Comparison of ENCODE assay signal across 9 cellular contexts in the genomic region with DNA sequence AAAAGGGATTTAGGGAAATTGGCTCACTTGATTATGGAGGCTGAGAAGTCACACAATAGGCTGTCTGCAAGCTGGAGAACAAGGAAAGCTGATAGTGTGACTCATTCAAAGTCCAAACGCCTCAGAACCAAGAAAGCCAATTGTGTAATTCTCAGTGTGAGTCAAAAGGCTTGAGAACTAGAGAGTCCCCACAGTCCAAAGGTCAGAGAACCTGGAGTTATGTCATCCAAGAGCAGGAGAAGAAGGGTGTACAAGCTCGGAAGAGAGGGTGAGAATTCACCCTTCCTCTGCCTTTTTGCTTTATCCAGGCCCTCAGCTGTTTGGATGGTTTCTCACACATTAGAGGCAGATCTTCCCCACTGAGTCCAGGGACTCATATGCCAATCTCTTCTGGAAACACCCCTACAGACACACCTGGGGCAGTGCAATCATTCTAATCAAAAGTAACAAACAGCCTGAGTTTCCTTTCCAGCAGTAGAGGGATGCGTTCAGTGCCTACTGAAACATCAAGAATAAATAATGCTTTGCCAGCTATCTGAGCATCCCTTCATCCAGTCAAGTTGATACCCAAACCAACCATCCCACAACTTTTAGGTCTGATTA.
DNase-seq lines count a peak whose midpoint lies in the region; TF ChIP-seq lines count a peak whose summit lies in the region.
"Had no signal": no experiment of that assay in that cellular context is flagged by ENCODE, and none has a peak within 500 bp of the region (broad histone marks: within the 10 kb centered on the region; RNA-seq: fewer than 3 reads in every experiment).

No MANE protein-coding gene starts in this region.

- CTCF ChIA-PET in Caco-2 (lab: Charles Lee) = interaction anchor here (0.6 kb wide), 2 partner anchors 27 to 49 kb away, joined by 3 read pairs; no protein-coding TSS in a partner anchor

- H3K9me3 ChIP-seq in Caco-2 = no peaks in the 10 kb centered on the region

- in situ Hi-C loops in GM13976 (cut with MboI; ENCODE audit: low sequenced_read_pairs, unreplicated experiment) = no loop called here

- no peaks in the 10 kb centered on the region for H3K27me3 ChIP-seq in Caco-2 (replicated peaks; ENCODE audit: control insufficient read depth, insufficient read depth, low read length)

- no peaks in the 10 kb centered on the region for H3K36me3 ChIP-seq in Caco-2 (ENCODE audit: control insufficient read depth, insufficient read depth, low read length)

- BruUV-seq in Caco-2 (replicated peaks; lab: Mats Ljungman, UMichigan) = TSS peak; percentile 22

- no peaks in the 10 kb centered on the region for H3K9me3 Mint-ChIP-seq in Caco-2 (ENCODE audit: unreplicated experiment)
- H3K9me3 Mint-ChIP-seq in CD14-positive monocyte = no peaks in the 10 kb centered on the region
- H3K9me3 Mint-ChIP-seq: dendritic cell treated with granulocyte-macrophage colony-stimulating factor and Interleukin-4, amounts not matched to agents 40 ng/mL and 50 ng/mL, for 4 days had no signal

- H3K4me1 ChIP-seq in Caco-2 = peaks cover 9% of the 10 kb centered on the region; the same call in 1 of the 2 replicates

- H3K4me1 Mint-ChIP-seq in Caco-2 (ENCODE audit: low read depth, unreplicated experiment) = peaks cover 14% of the 10 kb centered on the region
- peaks cover 19% of the 10 kb centered on the region for H3K4me1 Mint-ChIP-seq in CD14-positive monocyte

- H3K4me3 Mint-ChIP-seq in Caco-2 (ENCODE audit: unreplicated experiment) (peak overlapping the region; percentile 29), CD14-positive monocyte (no peak overlapping the region)
- H3K4me3 Mint-ChIP-seq: dendritic cell treated with granulocyte-macrophage colony-stimulating factor and Interleukin-4, amounts not matched to agents 40 ng/mL and 50 ng/mL, for 4 days had no signal

- TF ChIP-seq CTCF in Caco-2 (IDR thresholded peaks at IDR 0.05; ENCODE audit: insufficient read depth in 1 of 2, low read depth in 1 of 2, low read length in 1 of 2, severe bottlenecking in 1 of 2, unreplicated experiment in 1 of 2) (no peak), GM13976 (IDR thresholded peaks at IDR 0.05; ENCODE audit: borderline replicate concordance, control extremely low read depth, extremely low read depth, insufficient read depth, missing control alignments) (no peak), CD14-positive monocyte (IDR thresholded peaks at IDR 0.05) (no peak)

- POLR2A ChIA-PET in Caco-2 (lab: Charles Lee) = no interaction called here

- H3K27me3 Mint-ChIP-seq in Caco-2 (ENCODE audit: insufficient read depth, unreplicated experiment) = no peaks in the 10 kb centered on the region
- no peaks in the 10 kb centered on the region for H3K27me3 Mint-ChIP-seq in CD14-positive monocyte (ENCODE audit: low read depth in 3 of 3)
- H3K27me3 Mint-ChIP-seq: dendritic cell treated with granulocyte-macrophage colony-stimulating factor and Interleukin-4, amounts not matched to agents 40 ng/mL and 50 ng/mL, for 4 days had no signal

- no peak overlapping the region for H3K4me3 ChIP-seq in Caco-2 (ENCODE audit: low read depth, low read length)

- DNase-seq in Caco-2 (peak; percentile 59 to 70), HuH-7 (ENCODE audit: low spot score) (peak; percentile 48), astrocyte of the hippocampus (ENCODE audit: low read depth, low spot score) (peak; percentile 60), left kidney (ENCODE audit: low read depth, low spot score) (peak; percentile 11), GM13976 (ENCODE audit: low spot score) (no peak), GF-D8 (lab: John Stamatoyannopoulos, UW) (no peak), CD14-positive monocyte (ENCODE audit: low spot score) (no peak)
- no peak for DNase-seq in stimulated activated CD4-positive, alpha-beta T cell treated with anti-CD3 and anti-CD28 coated beads, Interleukin-15, amount 100 ng/mL, for 24 hours

- H3K27ac Mint-ChIP-seq in Caco-2 (ENCODE audit: unreplicated experiment) (peak overlapping the region; percentile 17), CD14-positive monocyte (no peak overlapping the region)
- H3K27ac Mint-ChIP-seq: dendritic cell treated with granulocyte-macrophage colony-stimulating factor and Interleukin-4, amounts not matched to agents 40 ng/mL and 50 ng/mL, for 4 days had no signal

- intact Hi-C loops in Caco-2 (cut with micrococcal nuclease; ENCODE audit: unreplicated experiment) = loop anchor here (2.0 to 5.0 kb wide), 2 partner anchors 261 to 411 kb away; a partner anchor contains a TSS
- intact Hi-C loops in CD14-positive monocyte (cut with micrococcal nuclease) = no loop called here

- no peaks in the 10 kb centered on the region for H3K36me3 Mint-ChIP-seq in Caco-2 (ENCODE audit: insufficient read depth, unreplicated experiment)
- H3K36me3 Mint-ChIP-seq in CD14-positive monocyte = no peaks in the 10 kb centered on the region

Comparison
In these comparisons a context has a peak if more than half of its experiments do, and no peak if none do; other contexts are left out.
1. DNase-seq: peak in Caco-2 (2 of 2), HuH-7 (single experiment), astrocyte of the hippocampus (single experiment) and left kidney (single experiment); none in GM13976 (single experiment), GF-D8 (single experiment), CD14-positive monocyte (single experiment) and stimulated activated CD4-positive, alpha-beta T cell treated with anti-CD3 and anti-CD28 coated beads, Interleukin-15, amount 100 ng/mL, for 24 hours (single experiment).